17 cellular contexts compared by ENCODE assay signal in the genomic region with DNA sequence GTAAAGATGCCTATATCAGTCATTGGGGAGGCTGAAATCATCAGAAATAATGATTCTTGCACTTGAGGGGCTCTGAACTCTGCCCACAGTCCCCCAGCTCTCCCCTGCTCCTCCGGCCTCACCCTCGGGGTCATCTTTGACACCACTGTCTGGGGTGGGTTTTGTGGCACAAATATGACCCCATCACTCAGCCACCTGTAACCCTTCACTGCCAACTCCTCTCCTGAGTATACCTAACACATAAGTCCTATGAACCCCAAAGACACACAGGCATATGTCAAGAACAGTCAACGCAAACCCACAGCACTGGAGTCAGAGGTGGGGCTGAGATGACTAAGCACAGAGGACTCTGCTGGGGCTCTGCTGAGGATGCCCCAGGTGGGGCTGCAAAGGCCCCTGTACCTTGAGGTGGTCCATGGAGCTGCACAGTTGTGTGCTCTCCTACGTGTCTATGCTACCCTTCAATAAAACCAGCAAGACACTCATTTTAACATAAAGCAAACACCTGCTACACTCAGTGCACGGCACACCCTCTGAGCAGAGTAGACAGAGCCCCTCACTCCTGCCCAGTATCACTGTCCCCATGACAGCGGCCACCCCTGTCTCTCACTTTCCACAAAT. TPM values are rescaled to one million over a fixed set of nuclear protein-coding genes. Genes with fewer than 3 reads are reported as not detected.
DNase-seq lines count a peak whose midpoint lies in the region; ATAC-seq and TF ChIP-seq lines count a peak whose summit lies in the region.
"Had no signal": no experiment of that assay in that cellular context is flagged by ENCODE, and none has a peak within 500 bp of the region (broad histone marks: within the 10 kb centered on the region; RNA-seq: fewer than 3 reads in every experiment).

No MANE protein-coding gene starts in this region.

- no peak overlapping the region for H3K4me3 Mint-ChIP-seq in MCF 10A (ENCODE audit: unreplicated experiment)
- no peak overlapping the region for H3K4me3 Mint-ChIP-seq in stimulated activated effector memory CD8-positive, alpha-beta T cell treated with anti-CD3 and anti-CD28 coated beads, Interleukin-12 subunit alpha, Interleukin-12 subunit beta, amount 100 ng/mL, for 72 hours
- no peak overlapping the region for H3K4me3 Mint-ChIP-seq in immature natural killer cell
- H3K4me3 Mint-ChIP-seq: B cell, GM23338 had no signal

- no peak for TF ChIP-seq CTCF in MCF 10A (IDR thresholded peaks at IDR 0.05; ENCODE audit: unreplicated experiment)
- no peak for TF ChIP-seq CTCF in breast epithelium (IDR thresholded peaks at IDR 0.05)
- no peak for TF ChIP-seq CTCF in RWPE1 (conservative IDR thresholded peaks at IDR 0.05; ENCODE audit: low read depth)
- TF ChIP-seq CTCF in hepatocyte (IDR thresholded peaks at IDR 0.05; ENCODE audit: poor library complexity): no peak

- peak; percentile 49 for ATAC-seq in stimulated activated effector memory CD8-positive, alpha-beta T cell treated with anti-CD3 and anti-CD28 coated beads, Interleukin-12 subunit alpha, Interleukin-12 subunit beta, amount 100 ng/mL, for 72 hours
- ATAC-seq in HG03025 (IDR thresholded peaks at IDR 0.05; ENCODE audit: low FRiP score, unreplicated experiment): no peak
- ATAC-seq: GM23338 had no signal

- H3K4me3 ChIP-seq in breast epithelium: no peak overlapping the region
- no peak overlapping the region for H3K4me3 ChIP-seq in hepatocyte
- H3K4me3 ChIP-seq: GM23338 had no signal

- H3K79me2 ChIP-seq in hepatocyte: no peaks in the 10 kb centered on the region

- no peaks in the 10 kb centered on the region for H3K9me3 ChIP-seq in breast epithelium
- no peaks in the 10 kb centered on the region for H3K9me3 ChIP-seq in hepatocyte (ENCODE audit: low read depth)

- CTCF ChIA-PET in MCF 10A (lab: Yijun Ruan, JAX): no interaction called here
- CTCF ChIA-PET in RWPE1 (lab: Yijun Ruan, JAX): no interaction called here

- POLR2A ChIA-PET in MCF 10A (lab: Yijun Ruan, JAX) (no interaction called here), RWPE1 (lab: Yijun Ruan, JAX; ENCODE audit: low non-redundant PET) (no interaction called here)

- DNase-seq in MCF 10A (ENCODE audit: unreplicated experiment): no peak
- no peak for DNase-seq in breast epithelium (ENCODE audit: low spot score in 2 of 2)
- DNase-seq in RWPE1 (ENCODE audit: low spot score): no peak
- DNase-seq in hepatocyte (ENCODE audit: low spot score): no peak
- DNase-seq in stimulated activated effector memory CD8-positive, alpha-beta T cell treated with anti-CD3 and anti-CD28 coated beads, Interleukin-12 subunit alpha, Interleukin-12 subunit beta, amount 100 ng/mL, for 72 hours (ENCODE audit: low spot score in 2 of 2): peak in 1 of 2 donors; percentile 42
- no peak for DNase-seq in amniotic stem cell (lab: John Stamatoyannopoulos, UW)
- DNase-seq in immature natural killer cell: no peak
- DNase-seq: CD8-positive, alpha-beta memory T cell; DMS79 treated with DMSO at 0.1 percent for 48 hours; MV-4-11; NCI-H1417; NCI-H1930; NK-92 treated with Interleukin-12 subunit alpha and Interleukin-12 subunit beta, amount 100 ng/mL, for 24 hours; SIG-M5 had no signal

- H3K27ac Mint-ChIP-seq in MCF 10A (ENCODE audit: low read depth, unreplicated experiment): peak overlapping the region; percentile 77
- H3K27ac Mint-ChIP-seq in stimulated activated effector memory CD8-positive, alpha-beta T cell treated with anti-CD3 and anti-CD28 coated beads, Interleukin-12 subunit alpha, Interleukin-12 subunit beta, amount 100 ng/mL, for 72 hours: peak overlapping the region; percentile 5
- H3K27ac Mint-ChIP-seq in immature natural killer cell: peak overlapping the region in 3 of 6 donors; percentile 5 to 89 (median 41)
- H3K27ac Mint-ChIP-seq: B cell, GM23338 had no signal

- H4K20me1 ChIP-seq in hepatocyte (ENCODE audit: insufficient read depth, poor library complexity, severe bottlenecking): no peaks in the 10 kb centered on the region

- WGBS in hepatocyte (ENCODE audit: low lambda C conversion rate, missing lambda C conversion rate): 89% methylated on average over 6 of the region's 6 CpGs

- H3K36me3 Mint-ChIP-seq in MCF 10A (ENCODE audit: insufficient read depth, unreplicated experiment) (peaks cover 5% of the 10 kb centered on the region), immature natural killer cell (peaks cover 3 to 6% (median 3%) of the 10 kb centered on the region in 3 donors)
- H3K36me3 Mint-ChIP-seq in stimulated activated effector memory CD8-positive, alpha-beta T cell treated with anti-CD3 and anti-CD28 coated beads, Interleukin-12 subunit alpha, Interleukin-12 subunit beta, amount 100 ng/mL, for 72 hours: peaks cover 5% of the 10 kb centered on the region

- H3K36me3 ChIP-seq in breast epithelium (no peaks in the 10 kb centered on the region), hepatocyte (replicated peaks; ENCODE audit: insufficient read depth, low read depth) (no peaks in the 10 kb centered on the region)

- no peak for TF ChIP-seq POLR2A in breast epithelium (IDR thresholded peaks at IDR 0.05)

- H3K4me1 Mint-ChIP-seq in MCF 10A (ENCODE audit: insufficient read depth, unreplicated experiment) (peaks cover 42% of the 10 kb centered on the region), immature natural killer cell (peaks cover 11 to 25% of the 10 kb centered on the region in 2 donors)
- H3K4me1 Mint-ChIP-seq in stimulated activated effector memory CD8-positive, alpha-beta T cell treated with anti-CD3 and anti-CD28 coated beads, Interleukin-12 subunit alpha, Interleukin-12 subunit beta, amount 100 ng/mL, for 72 hours: peaks cover 35% of the 10 kb centered on the region

- intact Hi-C loops in MCF 10A (cut with micrococcal nuclease): no loop called here
- intact Hi-C loops in breast epithelium (cut with DNase I; ENCODE audit: low total_unique reads): no loop called here

- no peaks in the 10 kb centered on the region for H3K27me3 Mint-ChIP-seq in MCF 10A (ENCODE audit: insufficient read depth, unreplicated experiment)
- H3K27me3 Mint-ChIP-seq in immature natural killer cell (ENCODE audit: low read depth in 3 of 3): peaks cover 0 to 2% (median 0%) of the 10 kb centered on the region in 3 donors
- H3K27me3 Mint-ChIP-seq: B cell; CD8-positive, alpha-beta memory T cell had no signal

- no peaks in the 10 kb centered on the region for H3K9me2 ChIP-seq in hepatocyte (replicated peaks; ENCODE audit: insufficient read depth)

- H3K9me3 Mint-ChIP-seq in MCF 10A (ENCODE audit: unreplicated experiment): no peaks in the 10 kb centered on the region
- no peaks in the 10 kb centered on the region for H3K9me3 Mint-ChIP-seq in stimulated activated effector memory CD8-positive, alpha-beta T cell treated with anti-CD3 and anti-CD28 coated beads, Interleukin-12 subunit alpha, Interleukin-12 subunit beta, amount 100 ng/mL, for 72 hours
- H3K9me3 Mint-ChIP-seq in immature natural killer cell: no peaks in the 10 kb centered on the region
- H3K9me3 Mint-ChIP-seq: CD8-positive, alpha-beta memory T cell; GM23338 had no signal

- H3K27ac ChIP-seq in breast epithelium (no peak overlapping the region), RWPE1 (0 out of 2 replicates have a peak overlapping the region, but pooled peaks have one; percentile 84), hepatocyte (peak overlapping the region; percentile 46)

- no peak overlapping the region for H3K4me2 ChIP-seq in hepatocyte
- H3K4me2 ChIP-seq: GM23338 had no signal

- H2AFZ ChIP-seq in hepatocyte: no peak overlapping the region
- H2AFZ ChIP-seq: GM23338 had no signal

- no peaks in the 10 kb centered on the region for H3K4me1 ChIP-seq in breast epithelium
- H3K4me1 ChIP-seq in hepatocyte (ENCODE audit: insufficient read depth): peaks cover 15% of the 10 kb centered on the region

- BruUV-seq in MCF 10A (replicated peaks; lab: Mats Ljungman, UMichigan): no TSS peak

- H3K27me3 ChIP-seq in breast epithelium (no peaks in the 10 kb centered on the region), hepatocyte (no peaks in the 10 kb centered on the region)

RNA-seq across cellular contexts. Expression of gene SLC41A3, which starts 29.9 kb away (rescaled TPM):
- total RNA-seq in MCF 10A (2022) (34.9 and 43.2 TPM in 2 replicates), breast epithelium (10 to 100 TPM; 42.6 to 53.7 (median 50.1) TPM), hepatocyte (43.4 and 52.9 TPM in 2 replicates)
- polyA plus RNA-seq in hepatocyte (29.3 and 31.2 TPM in 2 replicates), immature natural killer cell (10 to 100 TPM; 24.1 to 28.0 (median 25.4) TPM)

Comparison
In these comparisons a context has a peak if more than half of its experiments do, and no peak if none do; other contexts are left out.
1. H3K27ac ChIP-seq: peak in RWPE1 (single experiment) and hepatocyte (single experiment); none in breast epithelium (0 of 2).